19 cellular contexts compared by ENCODE assay signal in the genomic region with DNA sequence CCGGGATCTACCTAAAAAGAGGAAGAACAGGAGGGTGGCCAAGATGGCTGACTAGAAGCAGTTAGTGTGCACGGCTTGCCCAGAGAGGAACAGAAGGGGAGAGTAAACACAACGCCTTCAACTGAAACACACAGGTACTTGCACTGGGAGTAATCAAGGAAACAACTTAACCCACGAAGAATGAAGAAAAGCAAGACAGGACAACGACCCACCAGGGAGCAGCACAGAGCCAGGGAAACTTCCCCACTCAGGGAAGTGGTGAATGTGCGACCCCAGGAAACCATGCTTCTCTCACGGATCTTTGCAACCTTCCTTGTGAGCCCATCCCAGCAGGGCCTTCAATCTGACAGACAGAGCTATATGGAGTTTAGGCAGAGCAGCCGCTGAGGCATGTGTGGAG. TPM values are rescaled to one million over a fixed set of nuclear protein-coding genes. Genes with fewer than 3 reads are reported as not detected.
A peak's percentile ranks its signal among the peaks of the same experiment; 100 is the strongest.
DNase-seq lines count a peak whose midpoint lies in the region; ATAC-seq, FAIRE-seq and TF ChIP-seq lines count a peak whose summit lies in the region.
"Had no signal": no experiment of that assay in that cellular context is flagged by ENCODE, and none has a peak within 500 bp of the region (broad histone marks: within the 10 kb centered on the region; RNA-seq: fewer than 3 reads in every experiment).

No MANE protein-coding gene starts in this region.

- peaks cover 2% of the 10 kb centered on the region for H3K27me3 Mint-ChIP-seq in GM23338 (ENCODE audit: insufficient read depth, low read depth, poor library complexity)

- H3K9me2 ChIP-seq in GM23338 (ENCODE audit: insufficient read depth), result peaks cover 18% of the 10 kb centered on the region

- H3K36me3 ChIP-seq in GM23338 (ENCODE audit: insufficient read depth) (no peaks in the 10 kb centered on the region), OCI-LY3 (replicated peaks; ENCODE audit: low read depth, low read length) (peaks cover 20% of the 10 kb centered on the region)
- H3K36me3 ChIP-seq: BLaER1 treated with 17β-estradiol and CSF1 and Interleukin-3, amounts not matched to agents 10 nM and 100 nM; neutrophil; right atrium auricular region; WERI-Rb-1 had no signal

- no peaks in the 10 kb centered on the region for H3K79me2 ChIP-seq in GM23338 (replicated peaks; ENCODE audit: insufficient read depth)
- no peaks in the 10 kb centered on the region for H3K79me2 ChIP-seq in OCI-LY3 (ENCODE audit: low read length)

- H3K9me3 Mint-ChIP-seq in GM23338, result peaks cover 12% of the 10 kb centered on the region
- H3K9me3 Mint-ChIP-seq: activated T-helper 2 cell treated with anti-CD3 and anti-CD28 coated beads, Interferon-gamma antibody, Interleukin-2, Interleukin-4, amounts not matched to agents 10 μg/mL and 5 μg/mL and 100 μg/mL, durations not matched to agents 14 hours and 24 hours and 36 hours had no signal

- no peak overlapping the region for H3K4me3 ChIP-seq in GM23338
- H3K4me3 ChIP-seq in OCI-LY3 (ENCODE audit: low read length), result no peak overlapping the region
- H3K4me3 ChIP-seq: BLaER1 treated with 17β-estradiol and CSF1 and Interleukin-3, amounts not matched to agents 10 nM and 100 nM; right atrium auricular region had no signal

- peaks cover 26% of the 10 kb centered on the region for H3K9me3 ChIP-seq in OCI-LY3 (ENCODE audit: insufficient read depth, low read length)
- H3K9me3 ChIP-seq: neutrophil had no signal

- H3K27me3 ChIP-seq in GM23338 (ENCODE audit: insufficient read depth), result no peaks in the 10 kb centered on the region
- no peaks in the 10 kb centered on the region for H3K27me3 ChIP-seq in OCI-LY3 (ENCODE audit: low read depth, low read length)
- no peaks in the 10 kb centered on the region for H3K27me3 ChIP-seq in foreskin keratinocyte
- H3K27me3 ChIP-seq: BLaER1 treated with 17β-estradiol and CSF1 and Interleukin-3, amounts not matched to agents 10 nM and 100 nM; neutrophil; right atrium auricular region had no signal

- no peak overlapping the region for H3K4me3 Mint-ChIP-seq in GM23338
- H3K4me3 Mint-ChIP-seq: T-cell had no signal

- no peak overlapping the region for H3K27ac ChIP-seq in GM23338 (ENCODE audit: low read depth)
- H3K27ac ChIP-seq in OCI-LY3 (ENCODE audit: low read length), result no peak overlapping the region
- H3K27ac ChIP-seq in foreskin keratinocyte, result no peak overlapping the region
- H3K27ac ChIP-seq: BLaER1 treated with 17β-estradiol and CSF1 and Interleukin-3, amounts not matched to agents 10 nM and 100 nM; neutrophil; right atrium auricular region; WERI-Rb-1 had no signal

- no peak for FAIRE-seq in frontal cortex (lab: Jason Lieb, UNC)
- FAIRE-seq: islet of Langerhans had no signal

- H3K4me2 ChIP-seq in GM23338, result no peak overlapping the region
- H3K4me2 ChIP-seq in OCI-LY3 (ENCODE audit: low read length), result no peak overlapping the region
- H3K4me2 ChIP-seq: BLaER1 treated with 17β-estradiol and CSF1 and Interleukin-3, amounts not matched to agents 10 nM and 100 nM had no signal

- no peaks in the 10 kb centered on the region for H3F3A ChIP-seq in GM23338 (replicated peaks; ENCODE audit: low read depth)

- peaks cover 3% of the 10 kb centered on the region; the same call in 2 of the 3 replicates for H3K36me3 Mint-ChIP-seq in GM23338 (ENCODE audit: low read depth)
- H3K36me3 Mint-ChIP-seq: T-cell had no signal

- H4K20me1 ChIP-seq in GM23338 (replicated peaks; ENCODE audit: insufficient read depth), result no peaks in the 10 kb centered on the region
- H4K20me1 ChIP-seq in OCI-LY3 (ENCODE audit: insufficient read depth, low read length), result no peaks in the 10 kb centered on the region
- H4K20me1 ChIP-seq: BLaER1 treated with 17β-estradiol and CSF1 and Interleukin-3, amounts not matched to agents 10 nM and 100 nM had no signal

- H2AFZ ChIP-seq in GM23338 (peak overlapping the region; percentile 83; the same call in 1 of the 2 replicates), OCI-LY3 (ENCODE audit: low read depth, low read length) (peak overlapping the region; percentile 81)

- no peaks in the 10 kb centered on the region for H3K4me1 Mint-ChIP-seq in GM23338
- H3K4me1 Mint-ChIP-seq: T-cell had no signal

- H3K4me1 ChIP-seq in GM23338 (ENCODE audit: insufficient read depth) (no peaks in the 10 kb centered on the region), OCI-LY3 (ENCODE audit: low read length) (no peaks in the 10 kb centered on the region), foreskin keratinocyte (no peaks in the 10 kb centered on the region)
- H3K4me1 ChIP-seq: BLaER1 treated with 17β-estradiol and CSF1 and Interleukin-3, amounts not matched to agents 10 nM and 100 nM; right atrium auricular region had no signal

- H3K9ac ChIP-seq in OCI-LY3 (ENCODE audit: low read length), result no peak overlapping the region
- H3K9ac ChIP-seq: BLaER1 treated with 17β-estradiol and CSF1 and Interleukin-3, amounts not matched to agents 10 nM and 100 nM had no signal

- no peak overlapping the region for H3K27ac Mint-ChIP-seq in GM23338
- H3K27ac Mint-ChIP-seq: activated T-helper 2 cell treated with anti-CD3 and anti-CD28 coated beads, Interferon-gamma antibody, Interleukin-2, Interleukin-4, amounts not matched to agents 10 μg/mL and 5 μg/mL and 100 μg/mL, durations not matched to agents 14 hours and 24 hours and 36 hours had no signal

- TF ChIP-seq CTCF in GM23338 (conservative IDR thresholded peaks at IDR 0.05; ENCODE audit: low read depth in 2 of 2) (peak; percentile 40 to 70), OCI-LY3 (IDR thresholded peaks at IDR 0.05; ENCODE audit: low read depth, low read length) (peak; percentile 18), foreskin keratinocyte (conservative IDR thresholded peaks at IDR 0.05) (peak; percentile 21)

- DNase-seq in CD1c-positive myeloid dendritic cell (ENCODE audit: extremely low spot score), result peak; percentile 49
- DNase-seq in GM23338 (ENCODE audit: low spot score), result peak; percentile 56
- no peak for DNase-seq in foreskin keratinocyte
- no peak for DNase-seq in glomerular visceral epithelial cell (ENCODE audit: extremely low spot score)
- DNase-seq in frontal cortex (ENCODE audit: low spot score in 2 of 2), result no peak
- DNase-seq in NK-92 (lab: John Stamatoyannopoulos, UW; ENCODE audit: unreplicated experiment), result no peak
- DNase-seq: amniotic stem cell, NCI-H1092 treated with DMSO at 0.1 percent for 48 hours, NCI-H2171 treated with DMSO at 0.1 percent for 48 hours, T-cell, WERI-Rb-1 had no signal

- peak; percentile 50 for ATAC-seq in GM23338
- ATAC-seq in foreskin keratinocyte, result no peak
- no peak for ATAC-seq in GM21737 (IDR thresholded peaks at IDR 0.05; ENCODE audit: unreplicated experiment)
- ATAC-seq: T-cell had no signal

TF ChIP-seq in GM23338, 12 proteins besides CTCF, POLR2A, EP300 and RAD21:
- TF ChIP-seq NANOG (IDR thresholded peaks at IDR 0.05; ENCODE audit: borderline replicate concordance), result no peak
- TF ChIP-seq, protein P1, sequence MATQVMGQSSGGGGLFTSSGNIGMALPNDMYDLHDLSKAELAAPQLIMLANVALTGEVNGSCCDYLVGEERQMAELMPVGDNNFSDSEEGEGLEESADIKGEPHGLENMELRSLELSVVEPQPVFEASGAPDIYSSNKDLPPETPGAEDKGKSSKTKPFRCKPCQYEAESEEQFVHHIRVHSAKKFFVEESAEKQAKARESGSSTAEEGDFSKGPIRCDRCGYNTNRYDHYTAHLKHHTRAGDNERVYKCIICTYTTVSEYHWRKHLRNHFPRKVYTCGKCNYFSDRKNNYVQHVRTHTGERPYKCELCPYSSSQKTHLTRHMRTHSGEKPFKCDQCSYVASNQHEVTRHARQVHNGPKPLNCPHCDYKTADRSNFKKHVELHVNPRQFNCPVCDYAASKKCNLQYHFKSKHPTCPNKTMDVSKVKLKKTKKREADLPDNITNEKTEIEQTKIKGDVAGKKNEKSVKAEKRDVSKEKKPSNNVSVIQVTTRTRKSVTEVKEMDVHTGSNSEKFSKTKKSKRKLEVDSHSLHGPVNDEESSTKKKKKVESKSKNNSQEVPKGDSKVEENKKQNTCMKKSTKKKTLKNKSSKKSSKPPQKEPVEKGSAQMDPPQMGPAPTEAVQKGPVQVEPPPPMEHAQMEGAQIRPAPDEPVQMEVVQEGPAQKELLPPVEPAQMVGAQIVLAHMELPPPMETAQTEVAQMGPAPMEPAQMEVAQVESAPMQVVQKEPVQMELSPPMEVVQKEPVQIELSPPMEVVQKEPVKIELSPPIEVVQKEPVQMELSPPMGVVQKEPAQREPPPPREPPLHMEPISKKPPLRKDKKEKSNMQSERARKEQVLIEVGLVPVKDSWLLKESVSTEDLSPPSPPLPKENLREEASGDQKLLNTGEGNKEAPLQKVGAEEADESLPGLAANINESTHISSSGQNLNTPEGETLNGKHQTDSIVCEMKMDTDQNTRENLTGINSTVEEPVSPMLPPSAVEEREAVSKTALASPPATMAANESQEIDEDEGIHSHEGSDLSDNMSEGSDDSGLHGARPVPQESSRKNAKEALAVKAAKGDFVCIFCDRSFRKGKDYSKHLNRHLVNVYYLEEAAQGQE (IDR thresholded peaks at IDR 0.05; ENCODE audit: unreplicated experiment), result no peak
- TF ChIP-seq ZNF331 (CRISPR knock-in tag; IDR thresholded peaks at IDR 0.05; ENCODE audit: low read depth), result no peak
- no peak for TF ChIP-seq EZH2phosphoT487 (IDR thresholded peaks at IDR 0.05; ENCODE audit: unreplicated experiment)
- TF ChIP-seq CREB1 (CRISPR knock-in tag; IDR thresholded peaks at IDR 0.05; ENCODE audit: low read depth), result no peak

RNA-seq across cellular contexts. Expression of a gene that starts 46.1 kb away (rescaled TPM):
- total RNA-seq in GM23338 (2014; rRNA removed; shearing (Covaris generic)), result not detected in 2 replicates
- polyA plus RNA-seq in GM23338 (2016; fragmentation: Nextera tagmentation; extraction: Ambion mirVana), result 0.29 TPM in 1 of 2 replicates, not detected in the other
- not detected in 2 replicates for total RNA-seq in foreskin keratinocyte
- polyA plus RNA-seq in foreskin keratinocyte, result not detected in 2 replicates
- 0.41 TPM for total RNA-seq in frontal cortex
- total RNA-seq: activated T-helper 2 cell treated with anti-CD3 and anti-CD28 coated beads, Interferon-gamma antibody, Interleukin-2, Interleukin-4, amounts not matched to agents 10 μg/mL and 5 μg/mL and 100 μg/mL, durations not matched to agents 14 hours and 24 hours and 36 hours; chondrocyte had no signal

RNA-seq across cellular contexts. Expression of a gene that starts 51.3 kb away (rescaled TPM):
- not detected in 2 replicates for total RNA-seq in GM23338 (2014; rRNA removed; shearing (Covaris generic))
- polyA plus RNA-seq in GM23338 (2016; fragmentation: Nextera tagmentation; extraction: Ambion mirVana) (not detected in 2 replicates), foreskin keratinocyte (not detected in 2 replicates)
- total RNA-seq in foreskin keratinocyte (not detected in 2 replicates), frontal cortex (not detected)
- total RNA-seq: activated T-helper 2 cell treated with anti-CD3 and anti-CD28 coated beads, Interferon-gamma antibody, Interleukin-2, Interleukin-4, amounts not matched to agents 10 μg/mL and 5 μg/mL and 100 μg/mL, durations not matched to agents 14 hours and 24 hours and 36 hours; chondrocyte had no signal

Comparison
In these comparisons a context has a peak if more than half of its experiments do, and no peak if none do; other contexts are left out.
1. DNase-seq: peak in CD1c-positive myeloid dendritic cell (single experiment) and GM23338 (single experiment); none in foreskin keratinocyte (0 of 2), glomerular visceral epithelial cell (single experiment), frontal cortex (0 of 2) and NK-92 (single experiment).
2. Peak in every context shown above with its lines, with median percentiles within 50 percentile points of each other: CTCF ChIP-seq.